Comparison of ENCODE assay signal across 12 cellular contexts in genomic region chr11:76631566-76632308, GRCh38. TPM values are rescaled to one million over a fixed set of nuclear protein-coding genes. Genes with fewer than 3 reads are reported as not detected.
DNase-seq lines count a peak whose midpoint lies in the region; ATAC-seq and TF ChIP-seq lines count a peak whose summit lies in the region.
"Had no signal": no experiment of that assay in that cellular context is flagged by ENCODE, and none has a peak within 500 bp of the region (broad histone marks: within the 10 kb centered on the region; RNA-seq: fewer than 3 reads in every experiment).

No MANE protein-coding gene starts in this region.

- DNase-seq in activated naive CD8-positive, alpha-beta T cell treated with anti-CD3 and anti-CD28 coated beads, Interleukin-2, amount 50 U/mL, for 24 hours: no peak
- DNase-seq in lung microvascular endothelial cell (ENCODE audit: low read depth in 2 of 2) (peak; percentile 35 to 63), NOMO-1 treated with dmso at 0.1 percent for 144 hours (lab: John Stamatoyannopoulos, UW; ENCODE audit: unreplicated experiment) (no peak), right lobe of liver (no peak)
- DNase-seq: NCI-H1436 treated with DMSO at 0.1 percent for 48 hours, NCI-H2081, NCI-H226, NCI-H526 treated with DMSO at 0.1 percent for 48 hours had no signal

- intact Hi-C loops in right lobe of liver (cut with DNase I): no loop called here

- no peak for TF ChIP-seq CTCF in right lobe of liver (IDR thresholded peaks at IDR 0.05)

- peaks cover 6% of the 10 kb centered on the region for H3K36me3 Mint-ChIP-seq in activated naive CD8-positive, alpha-beta T cell treated with anti-CD3 and anti-CD28 coated beads, Interleukin-2, amount 50 U/mL, for 24 hours (ENCODE audit: low read depth)

- peaks cover 58% of the 10 kb centered on the region for H3K4me1 Mint-ChIP-seq in activated naive CD8-positive, alpha-beta T cell treated with anti-CD3 and anti-CD28 coated beads, Interleukin-2, amount 50 U/mL, for 24 hours

- peaks cover 5% of the 10 kb centered on the region for H3K9me3 Mint-ChIP-seq in activated naive CD8-positive, alpha-beta T cell treated with anti-CD3 and anti-CD28 coated beads, Interleukin-2, amount 50 U/mL, for 24 hours

- H3K4me3 ChIP-seq in BLaER1 treated with 17β-estradiol and CSF1 and Interleukin-3, amounts not matched to agents 10 nM and 100 nM: no peak overlapping the region
- H3K4me3 ChIP-seq in subcutaneous abdominal adipose tissue (ENCODE audit: low read depth in 1 of 5, low read length in 5 of 5) (no peak overlapping the region), right lobe of liver (no peak overlapping the region)
- H3K4me3 ChIP-seq: K562 had no signal

- H3K4me1 ChIP-seq in BLaER1 treated with 17β-estradiol and CSF1 and Interleukin-3, amounts not matched to agents 10 nM and 100 nM: peaks cover 64 to 83% (median 71%) of the 10 kb centered on the region in 10 experiments
- peaks cover 15 to 60% (median 42%) of the 10 kb centered on the region in 5 donors for H3K4me1 ChIP-seq in subcutaneous abdominal adipose tissue (ENCODE audit: control insufficient read depth in 5 of 5, insufficient read depth in 5 of 5, low read length in 5 of 5)
- H3K4me1 ChIP-seq in right lobe of liver: peaks cover 0 to 4% (median 0%) of the 10 kb centered on the region in 4 donors

- peaks cover 8% of the 10 kb centered on the region for H3K27me3 Mint-ChIP-seq in activated naive CD8-positive, alpha-beta T cell treated with anti-CD3 and anti-CD28 coated beads, Interleukin-2, amount 50 U/mL, for 24 hours

- H3K36me3 ChIP-seq in BLaER1 treated with 17β-estradiol and CSF1 and Interleukin-3, amounts not matched to agents 10 nM and 100 nM: no peaks in the 10 kb centered on the region
- H3K36me3 ChIP-seq in subcutaneous abdominal adipose tissue (ENCODE audit: control insufficient read depth in 5 of 5, insufficient read depth in 5 of 5, low read length in 5 of 5) (no peaks in the 10 kb centered on the region), right lobe of liver (no peaks in the 10 kb centered on the region)

- ATAC-seq in activated naive CD8-positive, alpha-beta T cell treated with anti-CD3 and anti-CD28 coated beads, Interleukin-2, amount 50 U/mL, for 24 hours: no peak
- ATAC-seq in HG03095 (IDR thresholded peaks at IDR 0.05; ENCODE audit: unreplicated experiment): no peak
- no peak for ATAC-seq in right lobe of liver
- ATAC-seq: K562 had no signal

- no peak overlapping the region for H3K4me3 Mint-ChIP-seq in activated naive CD8-positive, alpha-beta T cell treated with anti-CD3 and anti-CD28 coated beads, Interleukin-2, amount 50 U/mL, for 24 hours

- peak overlapping the region in 3 of 11 experiments; percentile 2 to 84 (median 76); a peak in 3 of 22 replicates for H3K27ac ChIP-seq in BLaER1 treated with 17β-estradiol and CSF1 and Interleukin-3, amounts not matched to agents 10 nM and 100 nM
- H3K27ac ChIP-seq in subcutaneous abdominal adipose tissue (ENCODE audit: low read depth, low read length) (peak overlapping the region; percentile 89), right lobe of liver (no peak overlapping the region)

- H3K9me3 ChIP-seq in BLaER1 treated with 17β-estradiol and CSF1 and Interleukin-3, amounts not matched to agents 10 nM and 100 nM (replicated peaks in 1 of 11): no peaks in the 10 kb centered on the region
- H3K9me3 ChIP-seq in subcutaneous abdominal adipose tissue (ENCODE audit: control insufficient read depth in 5 of 5, low read length in 5 of 5): no peaks in the 10 kb centered on the region
- H3K9me3 ChIP-seq in right lobe of liver: no peaks in the 10 kb centered on the region

- H3K27ac Mint-ChIP-seq in activated naive CD8-positive, alpha-beta T cell treated with anti-CD3 and anti-CD28 coated beads, Interleukin-2, amount 50 U/mL, for 24 hours: peak overlapping the region; percentile 11

- H3K9ac ChIP-seq in BLaER1 treated with 17β-estradiol and CSF1 and Interleukin-3, amounts not matched to agents 10 nM and 100 nM: no peak overlapping the region
- no peak overlapping the region for H3K9ac ChIP-seq in subcutaneous abdominal adipose tissue (ENCODE audit: low read length in 5 of 5)

- no peaks in the 10 kb centered on the region for H3K27me3 ChIP-seq in BLaER1 treated with 17β-estradiol and CSF1 and Interleukin-3, amounts not matched to agents 10 nM and 100 nM
- no peaks in the 10 kb centered on the region for H3K27me3 ChIP-seq in subcutaneous abdominal adipose tissue (ENCODE audit: control insufficient read depth in 5 of 5, insufficient read depth in 4 of 5, low read length in 5 of 5)
- no peaks in the 10 kb centered on the region for H3K27me3 ChIP-seq in right lobe of liver

- 55% methylated on average over 3 of the region's 3 CpGs for WGBS in right lobe of liver (ENCODE audit: insufficient coverage, low coverage, low lambda C conversion rate, missing lambda C conversion rate)

- TF ChIP-seq POLR2A in right lobe of liver (IDR thresholded peaks at IDR 0.05): no peak

- H3K4me2 ChIP-seq in BLaER1 treated with 17β-estradiol and CSF1 and Interleukin-3, amounts not matched to agents 10 nM and 100 nM: peak overlapping the region in 10 of 11 experiments; percentile 80 to 98 (median 92); a peak in 13 of 22 replicates

- H4K20me1 ChIP-seq in BLaER1 treated with 17β-estradiol and CSF1 and Interleukin-3, amounts not matched to agents 10 nM and 100 nM: no peaks in the 10 kb centered on the region

RNA-seq across cellular contexts. Expression of gene LRRC32, which starts 38.8 kb away (rescaled TPM):
- total RNA-seq in lung microvascular endothelial cell (29.0 and 57.1 TPM in 2 replicates), right lobe of liver (10 to 100 TPM in 4 of 6 experiments, 1 to 10 TPM in 2; 7.4 to 19.5 (median 14.5) TPM)

Comparison
In these comparisons a context has a peak if more than half of its experiments do, and no peak if none do; other contexts are left out.
1. DNase-seq: peak in lung microvascular endothelial cell (2 of 2); none in activated naive CD8-positive, alpha-beta T cell treated with anti-CD3 and anti-CD28 coated beads, Interleukin-2, amount 50 U/mL, for 24 hours (single experiment), NOMO-1 treated with dmso at 0.1 percent for 144 hours (single experiment) and right lobe of liver (0 of 3).